33 cellular contexts compared by ENCODE assay signal in genomic region chr2:78420132-78420531, GRCh38.
"Had no signal": no experiment of that assay in that cellular context is flagged by ENCODE, and none has a peak within 500 bp of the region (broad histone marks: within the 10 kb centered on the region; RNA-seq: fewer than 3 reads in every experiment).

No MANE protein-coding gene starts in this region.

- H3K27ac ChIP-seq: adrenal gland, ascending aorta, body of pancreas, brain microvascular endothelial cell, breast epithelium, cardiac muscle cell had no signal

- H3K4me1 ChIP-seq: adrenal gland, ascending aorta, body of pancreas, breast epithelium had no signal

- H3K27me3 ChIP-seq: adrenal gland, ascending aorta, body of pancreas, brain microvascular endothelial cell, breast epithelium, cardiac muscle cell had no signal

- ATAC-seq: activated naive CD4-positive, alpha-beta T cell treated with anti-CD3 and anti-CD28 coated beads, Interleukin-2, amount 50 U/mL, for 72 hours; activated naive CD8-positive, alpha-beta T cell treated with anti-CD3 and anti-CD28 coated beads, Interleukin-2, amount 50 U/mL, for 24 hours; activated T-cell treated with anti-CD3 and anti-CD28 coated beads, Interleukin-2, amount 50 U/mL, for 4 hours; activated T-cell treated with anti-CD3 and anti-CD28 coated beads, Interleukin-2, amount 50 U/mL, for 72 hours; activated T-helper 17 cell treated with anti-CD3 and anti-CD28 coated beads, Interleukin-2, amount 50 U/mL, for 72 hours; body of pancreas had no signal

- H3K4me3 ChIP-seq: adrenal gland, ascending aorta, body of pancreas, breast epithelium, cardiac muscle cell had no signal

- H3K36me3 ChIP-seq: adrenal gland, ascending aorta, brain microvascular endothelial cell, breast epithelium, cardiac muscle cell had no signal

- FAIRE-seq: astrocyte, bronchial epithelial cell had no signal

- DNase-seq: activated effector memory CD4-positive, alpha-beta T cell treated with anti-CD3 and anti-CD28 coated beads, Interleukin-2, amount 50 U/mL, for 16 hours; activated effector memory CD4-positive, alpha-beta T cell treated with Interleukin-2 at 50 U/mL for 16 hours; activated gamma-delta T cell; activated gamma-delta T cell treated with Interleukin-2 at 50 U/mL for 16 hours; activated naive CD4-positive, alpha-beta T cell; activated naive CD4-positive, alpha-beta T cell treated with anti-CD3 and anti-CD28 coated beads for 36 hours; activated naive CD4-positive, alpha-beta T cell treated with anti-CD3 and anti-CD28 coated beads, Interleukin-2, amount 10 ng/mL, durations not matched to agents 7 days and 5 days; activated naive CD4-positive, alpha-beta T cell treated with anti-CD3 and anti-CD28 coated beads, Interleukin-2, amount 50 U/mL, for 16 hours; activated naive CD4-positive, alpha-beta T cell treated with Interleukin-2 at 50 U/mL for 16 hours; activated naive CD8-positive, alpha-beta T cell treated with anti-CD3 and anti-CD28 coated beads for 36 hours; activated naive CD8-positive, alpha-beta T cell treated with anti-CD3 and anti-CD28 coated beads, Interleukin-2, amount 10 ng/mL, durations not matched to agents 7 days and 5 days; activated naive CD8-positive, alpha-beta T cell treated with anti-CD3 and anti-CD28 coated beads, Interleukin-2, amount 50 U/mL, for 24 hours; activated T-cell treated with anti-CD3 and anti-CD28 coated beads, Interleukin-2, amount 50 U/mL, for 24 hours; activated T-cell treated with anti-CD3 and anti-CD28 coated beads, Interleukin-2, amount 50 U/mL, for 4 hours; activated T-cell treated with anti-CD3 and anti-CD28 coated beads, Interleukin-2, amount 50 U/mL, for 48 hours; activated T-cell treated with anti-CD3 and anti-CD28 coated beads, Interleukin-2, amount 50 U/mL, for 72 hours; adrenal gland; amniotic stem cell; amygdala; anterior cingulate cortex; aorta; body of pancreas; brain microvascular endothelial cell; caudate nucleus; central memory CD4-positive, alpha-beta T cell; cerebellar nuclear complex had no signal

- H3K9me3 ChIP-seq: adrenal gland, ascending aorta, body of pancreas, breast epithelium had no signal
